Comparison of ENCODE assay signal across 8 cellular contexts in the genomic region with DNA sequence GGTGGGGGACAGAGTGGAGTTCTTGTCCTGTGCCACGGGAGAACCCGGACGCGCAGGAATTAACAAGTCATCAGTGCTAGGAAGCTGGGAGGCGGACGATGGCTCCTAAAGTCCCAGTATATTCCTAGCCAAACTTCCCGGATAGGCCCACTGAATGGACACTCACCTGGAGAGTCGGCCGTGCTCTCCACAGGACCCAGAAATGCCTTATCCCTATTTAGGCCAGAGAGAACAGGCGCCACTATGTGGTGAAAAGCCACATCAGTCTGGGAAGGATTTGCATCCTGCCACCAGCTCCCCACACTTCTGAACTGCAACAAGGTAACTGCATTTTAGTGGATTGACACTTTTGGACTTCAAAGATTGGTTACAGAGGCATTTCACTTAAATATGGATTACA. TPM values are rescaled to one million over a fixed set of nuclear protein-coding genes. Genes with fewer than 3 reads are reported as not detected.
DNase-seq lines count a peak whose midpoint lies in the region; ATAC-seq, FAIRE-seq and TF ChIP-seq lines count a peak whose summit lies in the region.

No MANE protein-coding gene starts in this region.

- ATAC-seq in GM12878: no peak
- ATAC-seq in gastroesophageal sphincter: no peak

- no TSS peak for BruUV-seq in GM12878 (replicated peaks; lab: Mats Ljungman, UMichigan)

- H3K27ac ChIP-seq in GM12878 (ENCODE audit: control insufficient read depth, insufficient read depth): no peak overlapping the region
- H3K27ac ChIP-seq in testis: no peak overlapping the region
- H3K27ac ChIP-seq in gastroesophageal sphincter: no peak overlapping the region

- TF ChIP-seq CTCF in NB4 (IDR thresholded peaks at IDR 0.05; ENCODE audit: low read depth, low read length) (peak; percentile 26), GM12878 (IDR thresholded peaks at IDR 0.05 in 2 of 3, conservative IDR thresholded peaks at IDR 0.05 in 1 of 3; ENCODE audit: control insufficient read depth in 2 of 3, extremely low read depth in 1 of 3, insufficient read depth in 1 of 3, low read depth in 3 of 3, low read length in 3 of 3) (no peak), testis (IDR thresholded peaks at IDR 0.05) (peak in 1 of 3 experiments; percentile 20), gastroesophageal sphincter (IDR thresholded peaks at IDR 0.05) (peak in 1 of 4 experiments; percentile 55)

- no peaks in the 10 kb centered on the region for H3K9me3 ChIP-seq in GM12878 (replicated peaks; ENCODE audit: control insufficient read depth, insufficient read depth, low read length)
- no peaks in the 10 kb centered on the region for H3K9me3 ChIP-seq in testis
- H3K9me3 ChIP-seq in gastroesophageal sphincter: no peaks in the 10 kb centered on the region

- CTCF ChIA-PET in GM12878 (lab: Yijun Ruan, JAX): interaction anchor here (1.8 to 3.6 kb wide), 2 partner anchors 10 to 115 kb away, joined by 4 to 36 read pairs; no protein-coding TSS in a partner anchor

- intact Hi-C loops in GM12878 (cut with micrococcal nuclease; ENCODE audit: unreplicated experiment) (loop anchor here (5.0 to 10.0 kb wide), 2 partner anchors 69 to 412 kb away; a partner anchor contains a TSS), testis (cut with DNase I; ENCODE audit: low total_unique reads) (no loop called here)

- 32% methylated on average over 10 of the region's 10 CpGs for WGBS in GM12878 (ENCODE audit: insufficient coverage, insufficient replicate concordance, low lambda C conversion rate, missing lambda C conversion rate)
- 12% methylated on average over 7 to 10 of the region's 10 CpGs for WGBS in testis, 2 donors
- WGBS in gastroesophageal sphincter (ENCODE audit: low coverage in 1 of 2), 2 donors: 33% methylated on average over 6 of the region's 10 CpGs; no CpG with 5 or more reads in 1 of the 2 donors

- DNase-seq in NCI-H1417 (lab: John Stamatoyannopoulos, UW): peak; percentile 51 to 77 (median 67)
- no peak for DNase-seq in NCI-H1417 treated with DMSO at 0.1 percent for 48 hours (lab: John Stamatoyannopoulos, UW)
- peak; percentile 42 for DNase-seq in NB4 (ENCODE audit: low read depth)
- no peak for DNase-seq in GM12878 (ENCODE audit: low read depth, low spot score)
- peak; percentile 73 for DNase-seq in islet precursor cell
- DNase-seq in testis: peak; percentile 22
- no peak for DNase-seq in stimulated activated CD4-positive, alpha-beta T cell treated with anti-CD3 and anti-CD28 coated beads, Interleukin-2, amount 100 ng/mL, for 24 hours

- in situ Hi-C loops in GM12878 (cut with MboI): no loop called here

- H3K9ac ChIP-seq in GM12878 (ENCODE audit: control insufficient read depth, insufficient read depth, low read length): no peak overlapping the region

- no peak overlapping the region for H3K4me2 ChIP-seq in GM12878 (ENCODE audit: control insufficient read depth, insufficient read depth)

- RAD21 ChIA-PET in GM12878 (lab: Charles Lee; ENCODE audit: unreplicated experiment): interaction anchor here (1.0 to 3.5 kb wide), 2 partner anchors 116 to 134 kb away, joined by 3 to 23 read pairs; no protein-coding TSS in a partner anchor

- POLR2A ChIA-PET in GM12878 (lab: Charles Lee): no interaction called here

- peak; percentile 41; the same call in 1 of the 2 replicates for TF ChIP-seq RAD21 in GM12878 (IDR thresholded peaks at IDR 0.05; ENCODE audit: insufficient read depth, low read depth, low read length)

- no peaks in the 10 kb centered on the region for H3K79me2 ChIP-seq in GM12878 (ENCODE audit: control insufficient read depth, insufficient read depth, low read length)

- no peak for TF ChIP-seq EP300 in GM12878 (IDR thresholded peaks at IDR 0.05; ENCODE audit: borderline replicate concordance in 1 of 2, control insufficient read depth in 1 of 2, low read depth in 2 of 2, low read length in 2 of 2)
- TF ChIP-seq EP300 in gastroesophageal sphincter (IDR thresholded peaks at IDR 0.05): no peak

- H3K36me3 ChIP-seq in GM12878 (ENCODE audit: control insufficient read depth in 2 of 2, insufficient read depth in 2 of 2, low read length in 1 of 2) (no peaks in the 10 kb centered on the region), testis (ENCODE audit: low read depth, missing control alignments) (no peaks in the 10 kb centered on the region), gastroesophageal sphincter (no peaks in the 10 kb centered on the region)

- H3K4me3 ChIP-seq in NB4 (ENCODE audit: low read depth, low read length) (no peak overlapping the region), GM12878 (no peak overlapping the region), testis (no peak overlapping the region), gastroesophageal sphincter (peak overlapping the region in 1 of 2 donors; percentile 65)

- SMC1A ChIA-PET in GM12878 (lab: Charles Lee; ENCODE audit: uncharacterized antibody, unreplicated experiment): interaction anchor here (0.9 to 1.4 kb wide), 4 partner anchors 9 to 131 kb away, joined by 3 to 4 read pairs (median 3); no protein-coding TSS in a partner anchor

- no peaks in the 10 kb centered on the region for H4K20me1 ChIP-seq in GM12878 (ENCODE audit: control insufficient read depth, insufficient read depth)

- no peak for FAIRE-seq in GM12878 (lab: Jason Lieb, UNC)

- H3K4me1 ChIP-seq in GM12878 (ENCODE audit: control insufficient read depth, insufficient read depth, low read length) (no peaks in the 10 kb centered on the region; the same call in 1 of the 2 replicates), testis (peaks cover 4% of the 10 kb centered on the region), gastroesophageal sphincter (peaks cover 0 to 31% (median 5%) of the 10 kb centered on the region in 3 donors)

- peaks cover 0 to 8% of the 10 kb centered on the region in 2 experiments; a peak in 3 of 4 replicates for H3K27me3 ChIP-seq in GM12878 (replicated peaks in 1 of 2; ENCODE audit: control insufficient read depth in 2 of 2, insufficient read depth in 2 of 2, low read length in 1 of 2)
- H3K27me3 ChIP-seq in testis: no peaks in the 10 kb centered on the region
- peaks cover 4% of the 10 kb centered on the region for H3K27me3 ChIP-seq in gastroesophageal sphincter

- no peak for TF ChIP-seq POLR2A in NB4 (IDR thresholded peaks at IDR 0.05; ENCODE audit: extremely low read depth, insufficient read length)
- no peak for TF ChIP-seq POLR2A in GM12878 (IDR thresholded peaks at IDR 0.05; ENCODE audit: low read depth, low read length)
- TF ChIP-seq POLR2A in testis (IDR thresholded peaks at IDR 0.05): no peak
- TF ChIP-seq POLR2A in gastroesophageal sphincter (IDR thresholded peaks at IDR 0.05): no peak

- H2AFZ ChIP-seq in GM12878 (ENCODE audit: control insufficient read depth, low read depth, low read length): no peak overlapping the region

TF ChIP-seq in GM12878, 131 proteins besides CTCF, POLR2A, EP300 and RAD21 (continues in another document):
- TF ChIP-seq, protein P1, sequence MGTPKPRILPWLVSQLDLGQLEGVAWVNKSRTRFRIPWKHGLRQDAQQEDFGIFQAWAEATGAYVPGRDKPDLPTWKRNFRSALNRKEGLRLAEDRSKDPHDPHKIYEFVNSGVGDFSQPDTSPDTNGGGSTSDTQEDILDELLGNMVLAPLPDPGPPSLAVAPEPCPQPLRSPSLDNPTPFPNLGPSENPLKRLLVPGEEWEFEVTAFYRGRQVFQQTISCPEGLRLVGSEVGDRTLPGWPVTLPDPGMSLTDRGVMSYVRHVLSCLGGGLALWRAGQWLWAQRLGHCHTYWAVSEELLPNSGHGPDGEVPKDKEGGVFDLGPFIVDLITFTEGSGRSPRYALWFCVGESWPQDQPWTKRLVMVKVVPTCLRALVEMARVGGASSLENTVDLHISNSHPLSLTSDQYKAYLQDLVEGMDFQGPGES (IDR thresholded peaks at IDR 0.05): no peak
- TF ChIP-seq YBX1 (IDR thresholded peaks at IDR 0.05) (no peak), NR2C1 (IDR thresholded peaks at IDR 0.05) (no peak), RFX5 (IDR thresholded peaks at IDR 0.05; ENCODE audit: low read depth, low read length) (no peak), POU2F2 (IDR thresholded peaks at IDR 0.05; ENCODE audit: borderline replicate concordance, low read depth, low read length) (no peak)
- TF ChIP-seq, protein P2, sequence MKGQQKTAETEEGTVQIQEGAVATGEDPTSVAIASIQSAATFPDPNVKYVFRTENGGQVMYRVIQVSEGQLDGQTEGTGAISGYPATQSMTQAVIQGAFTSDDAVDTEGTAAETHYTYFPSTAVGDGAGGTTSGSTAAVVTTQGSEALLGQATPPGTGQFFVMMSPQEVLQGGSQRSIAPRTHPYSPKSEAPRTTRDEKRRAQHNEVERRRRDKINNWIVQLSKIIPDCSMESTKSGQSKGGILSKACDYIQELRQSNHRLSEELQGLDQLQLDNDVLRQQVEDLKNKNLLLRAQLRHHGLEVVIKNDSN (IDR thresholded peaks at IDR 0.05; ENCODE audit: borderline replicate concordance, extremely low read length, insufficient read depth, low read depth, low read length): no peak

RNA-seq across cellular contexts. Expression of a gene that starts 1.1 kb away (rescaled TPM):
- total RNA-seq in GM12878 (2013; cell fraction: nucleolus; rRNA removed): 0.15 and 0.34 TPM in 2 replicates
- total RNA-seq in GM12878 (2014; rRNA removed) (0.06 TPM in 1 of 2 replicates, not detected in the other), GM12878 (2014; rRNA removed; fragmentation: Illumina TruSeq; extraction: Trizol) (not detected in 2 replicates), GM12878 (2021) (not detected in 2 replicates), testis (10 to 100 TPM; 18.1 to 21.4 TPM), gastroesophageal sphincter (1 to 10 TPM in 1 of 4 donors, not detected in 3; 5.1 TPM)
- not detected for polyA plus RNA-seq in GM12878 (2011; ENCODE audit: low read depth)
- polyA plus RNA-seq in GM12878 (2011; rRNA removed) (not detected in 2 replicates), GM12878 (2014; fragmentation: Illumina TruSeq; extraction: Trizol) (not detected in 2 replicates), GM12878 (2014; fragmentation: Nextera tagmentation; extraction: Ambion mirVana) (not detected), GM12878 (2014; rRNA removed) (not detected in 2 replicates), GM12878 (2016; fragmentation: Nextera tagmentation; extraction: Ambion mirVana) (under 1 TPM in 1 of 2 experiments, not detected in 1; 0.34 TPM), testis (ENCODE audit: insufficient read depth, low read depth, low replicate concordance) (51.9 TPM)
- polyA plus RNA-seq in GM12878 (2011; cell fraction: cytosol; rRNA removed): not detected in 2 replicates
- not detected in 2 replicates for polyA plus RNA-seq in GM12878 (2011; cell fraction: nucleus; rRNA removed)
- polyA plus RNA-seq in GM12878 (2012): not detected in 2 replicates
- polyA minus RNA-seq in GM12878 (2011; rRNA and poly(A)+ RNA removed): 0.15 TPM in 1 of 2 replicates, not detected in the other
- not detected in 2 replicates for polyA minus RNA-seq in GM12878 (2011; cell fraction: cytosol; rRNA and poly(A)+ RNA removed)
- polyA minus RNA-seq in GM12878 (2011; cell fraction: nucleus; rRNA and poly(A)+ RNA removed): 0.12 and 0.67 TPM in 2 replicates

Comparison
In these comparisons a context has a peak if more than half of its experiments do, and no peak if none do; other contexts are left out.
1. DNase-seq: peak in NCI-H1417 (3 of 3), NB4 (single experiment), islet precursor cell (single experiment) and testis (single experiment); none in NCI-H1417 treated with DMSO at 0.1 percent for 48 hours (single experiment), GM12878 (single experiment) and stimulated activated CD4-positive, alpha-beta T cell treated with anti-CD3 and anti-CD28 coated beads, Interleukin-2, amount 100 ng/mL, for 24 hours (0 of 2).